Comparison of ENCODE assay signal across 17 cellular contexts in genomic region chrX:49992809-49993208, GRCh38.
"Had no signal": no experiment of that assay in that cellular context is flagged by ENCODE, and none has a peak within 500 bp of the region (broad histone marks: within the 10 kb centered on the region; RNA-seq: fewer than 3 reads in every experiment).

No MANE protein-coding gene starts in this region.

- H3K36me3 Mint-ChIP-seq: activated naive CD4-positive, alpha-beta T cell treated with anti-CD3 and anti-CD28 coated beads, Interleukin-2, amount 50 U/mL, for 72 hours; natural killer cell treated with Interleukin-12 subunit alpha and Interleukin-12 subunit beta and Interleukin-15 and Interleukin-18, amount 100 ng/mL, for 72 hours had no signal

- H3K4me3 ChIP-seq: adrenal gland, cardiac muscle cell, gastrocnemius medialis, suprapubic skin had no signal

- H3K4me1 Mint-ChIP-seq: activated CD4-positive, alpha-beta T cell treated with anti-CD3 and anti-CD28 coated beads, Interleukin-2, amount 10 ng/mL, durations not matched to agents 7 days and 5 days; stimulated activated naive CD8-positive, alpha-beta T cell treated with anti-CD3 and anti-CD28 coated beads, Interleukin-15, amount 100 ng/mL, for 72 hours had no signal

- H3K4me1 ChIP-seq: adrenal gland, suprapubic skin had no signal

- H3K4me3 Mint-ChIP-seq: activated CD4-positive, alpha-beta T cell treated with anti-CD3 and anti-CD28 coated beads, Interleukin-2, amount 10 ng/mL, durations not matched to agents 7 days and 5 days; activated T-cell treated with anti-CD3 and anti-CD28 coated beads, Interleukin-2, amount 50 U/mL, for 72 hours; effector memory CD8-positive, alpha-beta T cell; natural killer cell treated with Interleukin-12 subunit alpha and Interleukin-12 subunit beta and Interleukin-15 and Interleukin-18, amount 100 ng/mL, for 72 hours; stimulated activated naive CD8-positive, alpha-beta T cell treated with anti-CD3 and anti-CD28 coated beads, Interleukin-15, amount 100 ng/mL, for 72 hours had no signal

- DNase-seq: activated CD4-positive, alpha-beta T cell treated with anti-CD3 and anti-CD28 coated beads, Interleukin-2, amount 10 ng/mL, durations not matched to agents 7 days and 5 days; activated effector memory CD4-positive, alpha-beta T cell treated with anti-CD3 and anti-CD28 coated beads, Interleukin-2, amount 50 U/mL, for 16 hours; activated T-cell treated with anti-CD3 and anti-CD28 coated beads, Interleukin-2, amount 50 U/mL, for 72 hours; adrenal gland; effector memory CD8-positive, alpha-beta T cell; gastrocnemius medialis; head of caudate nucleus; mesenchymal stem cell; small intestine; stimulated activated CD4-positive, alpha-beta T cell treated with anti-CD3 and anti-CD28 coated beads, Interleukin-15, amount 100 ng/mL, for 24 hours; stimulated activated CD4-positive, alpha-beta T cell treated with anti-CD3 and anti-CD28 coated beads, Interleukin-2, amount 100 ng/mL, for 48 hours; stimulated activated naive CD8-positive, alpha-beta T cell treated with anti-CD3 and anti-CD28 coated beads, Interleukin-15, amount 100 ng/mL, for 72 hours; T1000 had no signal

- H3K9me3 ChIP-seq: adrenal gland, gastrocnemius medialis, suprapubic skin had no signal

- H3K27ac ChIP-seq: adrenal gland, cardiac muscle cell, gastrocnemius medialis, suprapubic skin had no signal

- H3K36me3 ChIP-seq: adrenal gland, cardiac muscle cell, gastrocnemius medialis, suprapubic skin had no signal

- H3K27ac Mint-ChIP-seq: activated CD4-positive, alpha-beta T cell treated with anti-CD3 and anti-CD28 coated beads, Interleukin-2, amount 10 ng/mL, durations not matched to agents 7 days and 5 days; activated naive CD4-positive, alpha-beta T cell treated with anti-CD3 and anti-CD28 coated beads, Interleukin-2, amount 50 U/mL, for 72 hours; activated T-cell treated with anti-CD3 and anti-CD28 coated beads, Interleukin-2, amount 50 U/mL, for 72 hours; effector memory CD8-positive, alpha-beta T cell; natural killer cell treated with Interleukin-12 subunit alpha and Interleukin-12 subunit beta and Interleukin-15 and Interleukin-18, amount 100 ng/mL, for 72 hours had no signal

- H3K9me3 Mint-ChIP-seq: activated CD4-positive, alpha-beta T cell treated with anti-CD3 and anti-CD28 coated beads, Interleukin-2, amount 10 ng/mL, durations not matched to agents 7 days and 5 days; activated naive CD4-positive, alpha-beta T cell treated with anti-CD3 and anti-CD28 coated beads, Interleukin-2, amount 50 U/mL, for 72 hours; activated T-cell treated with anti-CD3 and anti-CD28 coated beads, Interleukin-2, amount 50 U/mL, for 72 hours; effector memory CD8-positive, alpha-beta T cell; natural killer cell treated with Interleukin-12 subunit alpha and Interleukin-12 subunit beta and Interleukin-15 and Interleukin-18, amount 100 ng/mL, for 72 hours; stimulated activated naive CD8-positive, alpha-beta T cell treated with anti-CD3 and anti-CD28 coated beads, Interleukin-15, amount 100 ng/mL, for 72 hours had no signal

- H3K27me3 Mint-ChIP-seq: activated CD4-positive, alpha-beta T cell treated with anti-CD3 and anti-CD28 coated beads, Interleukin-2, amount 10 ng/mL, durations not matched to agents 7 days and 5 days; effector memory CD8-positive, alpha-beta T cell; stimulated activated naive CD8-positive, alpha-beta T cell treated with anti-CD3 and anti-CD28 coated beads, Interleukin-15, amount 100 ng/mL, for 72 hours had no signal
